Comparison of ENCODE assay signal across 8 cellular contexts in the genomic region with DNA sequence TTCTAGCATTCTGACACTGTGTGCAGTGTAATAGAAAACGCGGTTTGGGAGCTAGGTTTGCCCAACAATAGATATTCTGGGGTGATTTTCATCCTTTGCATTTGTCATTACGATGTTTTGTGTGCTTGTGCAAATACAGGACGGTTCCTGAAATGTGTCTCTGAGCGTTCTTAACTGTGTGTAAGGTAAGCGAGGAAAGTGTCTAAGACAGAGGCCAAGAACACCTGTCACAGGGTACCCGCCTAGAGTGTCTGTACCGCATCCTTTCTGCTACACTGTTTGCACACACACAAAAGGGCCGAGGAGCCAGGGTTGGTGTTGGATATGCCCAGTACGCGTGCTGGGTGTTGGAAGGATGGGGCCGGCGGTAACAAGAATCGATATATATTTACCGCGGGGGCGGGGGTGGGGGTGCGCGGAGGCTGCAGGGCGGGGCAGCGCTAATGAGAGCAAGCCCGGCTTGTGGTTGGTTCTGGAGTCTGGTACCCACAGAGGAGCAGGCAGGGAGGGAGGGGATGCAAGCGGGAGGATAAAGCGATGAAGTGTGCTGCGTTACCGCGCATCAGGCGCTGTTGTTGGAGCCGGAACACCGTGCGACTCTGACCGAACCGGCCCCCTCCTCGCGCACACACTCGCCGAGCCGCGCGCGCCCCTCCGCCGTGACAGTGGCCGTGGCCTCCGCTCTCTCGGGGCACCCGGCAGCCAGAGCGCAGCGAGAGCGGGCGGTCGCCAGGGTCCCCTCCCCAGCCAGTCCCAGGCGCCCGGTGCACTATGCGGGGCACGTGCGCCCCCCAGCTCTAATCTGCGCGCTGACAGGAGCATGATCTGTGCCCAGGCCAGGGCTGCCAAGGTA. TPM values are rescaled to one million over a fixed set of nuclear protein-coding genes. Genes with fewer than 3 reads are reported as not detected.
DNase-seq lines count a peak whose midpoint lies in the region; TF ChIP-seq lines count a peak whose summit lies in the region.

Gene HECW1 (plus strand): TSS at position 560 of the 853 bp plus-strand sequence. CDS start 131,259 bp downstream, outside the sequence.

- H3K4me1 ChIP-seq in A673 (ENCODE audit: insufficient read depth, low read length, poor library complexity, severe bottlenecking) (peaks cover 10% of the 10 kb centered on the region), HAP-1 (no peaks in the 10 kb centered on the region), mammary epithelial cell (ENCODE audit: insufficient read depth, low read length) (peaks cover 14% of the 10 kb centered on the region)
- no peaks in the 10 kb centered on the region for H3K4me1 ChIP-seq in CD4-positive, alpha-beta memory T cell (ENCODE audit: insufficient read depth, low read length)

- no peak within 1 kb of the TSS for H3K9ac ChIP-seq in mammary epithelial cell (ENCODE audit: insufficient read depth, low read length)

- dilution Hi-C loops in mammary epithelial cell (cut with HindIII; ENCODE audit: low sequenced_read_pairs), result no loop called here

- no peaks in the 10 kb centered on the region for H3K36me3 ChIP-seq in A673 (ENCODE audit: insufficient read depth, low read length, poor library complexity, severe bottlenecking)
- no peaks in the 10 kb centered on the region for H3K36me3 ChIP-seq in HAP-1 (replicated peaks)
- H3K36me3 ChIP-seq in mammary epithelial cell (ENCODE audit: insufficient read depth, low read length), result no peaks in the 10 kb centered on the region
- H3K36me3 ChIP-seq in CD4-positive, alpha-beta memory T cell (ENCODE audit: insufficient read depth, low read length), result no peaks in the 10 kb centered on the region

- BruUV-seq in A673 (replicated peaks; lab: Mats Ljungman, UMichigan) (no TSS peak), mammary epithelial cell (replicated peaks; lab: Mats Ljungman, UMichigan) (no TSS peak)

- WGBS in mammary epithelial cell (ENCODE audit: low coverage, missing lambda C conversion rate), result 18% methylated on average over 14 of the region's 59 CpGs

- DNase-seq in A673 (ENCODE audit: low spot score) (no peak), HAP-1 (ENCODE audit: low spot score in 2 of 2) (no peak), mammary epithelial cell (no peak), mesothelial cell of epicardium (ENCODE audit: low spot score in 2 of 2, unreplicated experiment in 2 of 2) (no peak), NCI-H187 (lab: John Stamatoyannopoulos, UW) (no peak), NOMO-1 treated with dmso at 0.1 percent for 144 hours (lab: John Stamatoyannopoulos, UW; ENCODE audit: unreplicated experiment) (no peak)
- no peak for DNase-seq in CD4-positive, alpha-beta memory T cell
- DNase-seq in activated naive CD4-positive, alpha-beta T cell treated with anti-CD3 and anti-CD28 coated beads for 36 hours, result no peak

- CTCF ChIA-PET in A673 (lab: Charles Lee), result interaction anchor here (0.7 kb wide), 1 partner anchor 149 kb away, joined by 4 read pairs; no protein-coding TSS in a partner anchor
- CTCF ChIA-PET in mammary epithelial cell (lab: Charles Lee; ENCODE audit: low non-redundant PET), result no interaction called here
- CTCF ChIA-PET in CD4-positive, alpha-beta memory T cell (lab: Charles Lee; ENCODE audit: partially characterized antibody), result interaction anchor here (1.0 kb wide), 1 partner anchor 17 kb away, joined by 3 read pairs; no protein-coding TSS in a partner anchor
- CTCF ChIA-PET in activated naive CD4-positive, alpha-beta T cell treated with anti-CD3 and anti-CD28 coated beads for 36 hours (lab: Charles Lee), result no interaction called here

- H3K36me3 Mint-ChIP-seq in mesothelial cell of epicardium, result no peaks in the 10 kb centered on the region
- H3K36me3 Mint-ChIP-seq in CD4-positive, alpha-beta memory T cell, result no peaks in the 10 kb centered on the region
- H3K36me3 Mint-ChIP-seq in activated naive CD4-positive, alpha-beta T cell treated with anti-CD3 and anti-CD28 coated beads for 36 hours (ENCODE audit: low read depth), result no peaks in the 10 kb centered on the region

- H3K27me3 ChIP-seq in A673 (replicated peaks; ENCODE audit: insufficient read depth, low read depth, low read length, poor library complexity) (peaks cover 56% of the 10 kb centered on the region), HAP-1 (ENCODE audit: low read depth) (peaks cover 74% of the 10 kb centered on the region), mammary epithelial cell (ENCODE audit: insufficient read depth, low read length) (peaks cover 55% of the 10 kb centered on the region)
- H3K27me3 ChIP-seq in CD4-positive, alpha-beta memory T cell (ENCODE audit: insufficient read depth, low read length), result peaks cover 11% of the 10 kb centered on the region

- peaks cover 17% of the 10 kb centered on the region for H3K4me1 Mint-ChIP-seq in mesothelial cell of epicardium
- H3K4me1 Mint-ChIP-seq in CD4-positive, alpha-beta memory T cell, result peaks cover 8 to 20% (median 11%) of the 10 kb centered on the region in 4 donors
- H3K4me1 Mint-ChIP-seq in activated naive CD4-positive, alpha-beta T cell treated with anti-CD3 and anti-CD28 coated beads for 36 hours (ENCODE audit: low read depth), result peaks cover 6% of the 10 kb centered on the region

- peak within 1 kb of the TSS; percentile 68 for H3K4me2 ChIP-seq in mammary epithelial cell (ENCODE audit: insufficient read depth, low read depth, low read length)

- no peaks in the 10 kb centered on the region for H4K20me1 ChIP-seq in mammary epithelial cell (ENCODE audit: insufficient read depth, low read length)

- TF ChIP-seq CTCF in A673 (conservative IDR thresholded peaks at IDR 0.05; ENCODE audit: low read depth, low read length) (no peak), mammary epithelial cell (conservative IDR thresholded peaks at IDR 0.05 in 1 of 2, IDR thresholded peaks at IDR 0.05 in 1 of 2; ENCODE audit: extremely low read depth in 1 of 2, insufficient read depth in 1 of 2, low read depth in 1 of 2, low read length in 2 of 2) (no peak), mesothelial cell of epicardium (IDR thresholded peaks at IDR 0.05; ENCODE audit: unreplicated experiment) (no peak)

- peak within 1 kb of the TSS; percentile 22 for H2AFZ ChIP-seq in mammary epithelial cell (ENCODE audit: low read depth, low read length)

- H3K27ac ChIP-seq in A673 (ENCODE audit: low read depth, low read length, poor library complexity, severe bottlenecking) (no peak within 1 kb of the TSS), mammary epithelial cell (ENCODE audit: insufficient read depth, low read depth, low read length) (no peak within 1 kb of the TSS)
- no peak within 1 kb of the TSS for H3K27ac ChIP-seq in CD4-positive, alpha-beta memory T cell (ENCODE audit: low read depth, low read length)

- peaks cover 85% of the 10 kb centered on the region for H3K27me3 Mint-ChIP-seq in mesothelial cell of epicardium (ENCODE audit: low read depth)
- H3K27me3 Mint-ChIP-seq in CD4-positive, alpha-beta memory T cell, result peaks cover 52 to 64% of the 10 kb centered on the region in 2 donors
- peaks cover 66% of the 10 kb centered on the region for H3K27me3 Mint-ChIP-seq in activated naive CD4-positive, alpha-beta T cell treated with anti-CD3 and anti-CD28 coated beads for 36 hours (ENCODE audit: low read depth)

- peaks cover 3% of the 10 kb centered on the region for H3K9me3 Mint-ChIP-seq in mesothelial cell of epicardium
- H3K9me3 Mint-ChIP-seq in CD4-positive, alpha-beta memory T cell, result peaks cover 0 to 2% (median 0%) of the 10 kb centered on the region in 8 donors
- no peaks in the 10 kb centered on the region for H3K9me3 Mint-ChIP-seq in activated naive CD4-positive, alpha-beta T cell treated with anti-CD3 and anti-CD28 coated beads for 36 hours

- H3K9me3 ChIP-seq in A673 (ENCODE audit: low read depth, low read length, poor library complexity, severe bottlenecking) (no peaks in the 10 kb centered on the region), HAP-1 (no peaks in the 10 kb centered on the region), mammary epithelial cell (replicated peaks; ENCODE audit: insufficient read depth, low read length) (no peaks in the 10 kb centered on the region)
- no peaks in the 10 kb centered on the region for H3K9me3 ChIP-seq in CD4-positive, alpha-beta memory T cell (ENCODE audit: control insufficient read depth in 1 of 2, low read length in 2 of 2)

- H3K4me3 Mint-ChIP-seq in mesothelial cell of epicardium, result peak within 1 kb of the TSS; percentile 60
- peak within 1 kb of the TSS in 2 of 8 donors; percentile 28 to 32 for H3K4me3 Mint-ChIP-seq in CD4-positive, alpha-beta memory T cell
- H3K4me3 Mint-ChIP-seq in activated naive CD4-positive, alpha-beta T cell treated with anti-CD3 and anti-CD28 coated beads for 36 hours, result no peak within 1 kb of the TSS

- H3K79me2 ChIP-seq in mammary epithelial cell (ENCODE audit: insufficient read depth, low read length), result no peaks in the 10 kb centered on the region

- in situ Hi-C loops in HAP-1 (cut with MboI; ENCODE audit: low sequenced_read_pairs), result no loop called here
- in situ Hi-C loops in mammary epithelial cell (cut with MboI; ENCODE audit: low sequenced_read_pairs in 2 of 2), result no loop called here

- H3K4me3 ChIP-seq in A673 (ENCODE audit: low read depth, low read length, poor library complexity, severe bottlenecking) (peak within 1 kb of the TSS; percentile 56), HAP-1 (peak within 1 kb of the TSS; percentile 26), mammary epithelial cell (replicated peaks in 1 of 3; ENCODE audit: insufficient read depth in 1 of 3, low read depth in 2 of 3, low read length in 3 of 3) (peak within 1 kb of the TSS; percentile 5 to 30 (median 17))
- no peak within 1 kb of the TSS for H3K4me3 ChIP-seq in CD4-positive, alpha-beta memory T cell (ENCODE audit: low read length in 2 of 2)

- POLR2A ChIA-PET in A673 (lab: Charles Lee; ENCODE audit: low non-redundant PET), result no interaction called here
- POLR2A ChIA-PET in CD4-positive, alpha-beta memory T cell (lab: Charles Lee; ENCODE audit: partially characterized antibody), result no interaction called here

- H3K27ac Mint-ChIP-seq in mesothelial cell of epicardium, result no peak within 1 kb of the TSS
- H3K27ac Mint-ChIP-seq in CD4-positive, alpha-beta memory T cell, result no peak within 1 kb of the TSS
- H3K27ac Mint-ChIP-seq in activated naive CD4-positive, alpha-beta T cell treated with anti-CD3 and anti-CD28 coated beads for 36 hours, result no peak within 1 kb of the TSS

- intact Hi-C loops in A673 (cut with micrococcal nuclease; ENCODE audit: unreplicated experiment) (loop anchor here (2.0 to 5.0 kb wide), 2 partner anchors 150 to 172 kb away; no protein-coding TSS in a partner anchor), mammary epithelial cell (cut with micrococcal nuclease) (loop anchor here (2.0 kb wide), 1 partner anchor 148 kb away; no protein-coding TSS in a partner anchor)
- intact Hi-C loops in CD4-positive, alpha-beta memory T cell (cut with micrococcal nuclease), result no loop called here
- intact Hi-C loops in activated naive CD4-positive, alpha-beta T cell treated with anti-CD3 and anti-CD28 coated beads for 36 hours (cut with micrococcal nuclease), result no loop called here

RNA-seq across cellular contexts. Expression of gene HECW1, which starts in this region (rescaled TPM):
- 0.39 and 0.57 TPM in 2 replicates for total RNA-seq in A673 (2021)
- total RNA-seq in mammary epithelial cell, result not detected
- polyA plus RNA-seq in mammary epithelial cell, result not detected
- polyA minus RNA-seq in mammary epithelial cell, result not detected
- 1.0 to 1.9 TPM (median 1.4 TPM) in 3 replicates for total RNA-seq in mesothelial cell of epicardium
- not detected for total RNA-seq in CD4-positive, alpha-beta memory T cell
- polyA plus RNA-seq in CD4-positive, alpha-beta memory T cell, result not detected
- not detected for total RNA-seq in activated naive CD4-positive, alpha-beta T cell treated with anti-CD3 and anti-CD28 coated beads for 36 hours

Comparison
In these comparisons a context has a peak if more than half of its experiments do, and no peak if none do; other contexts are left out.
1. H3K4me3 ChIP-seq: peak in A673 (single experiment), HAP-1 (single experiment) and mammary epithelial cell (3 of 3); none in CD4-positive, alpha-beta memory T cell (0 of 2).
2. CTCF ChIA-PET loops: an anchor here in A673 (0.7 kb wide) and CD4-positive, alpha-beta memory T cell (1.0 kb wide); none called in mammary epithelial cell and activated naive CD4-positive, alpha-beta T cell treated with anti-CD3 and anti-CD28 coated beads for 36 hours.
3. intact Hi-C loops: an anchor here in A673 (2.0 to 5.0 kb wide) and mammary epithelial cell (2.0 kb wide); none called in CD4-positive, alpha-beta memory T cell and activated naive CD4-positive, alpha-beta T cell treated with anti-CD3 and anti-CD28 coated beads for 36 hours.